26 cellular contexts compared by ENCODE assay signal in the genomic region with DNA sequence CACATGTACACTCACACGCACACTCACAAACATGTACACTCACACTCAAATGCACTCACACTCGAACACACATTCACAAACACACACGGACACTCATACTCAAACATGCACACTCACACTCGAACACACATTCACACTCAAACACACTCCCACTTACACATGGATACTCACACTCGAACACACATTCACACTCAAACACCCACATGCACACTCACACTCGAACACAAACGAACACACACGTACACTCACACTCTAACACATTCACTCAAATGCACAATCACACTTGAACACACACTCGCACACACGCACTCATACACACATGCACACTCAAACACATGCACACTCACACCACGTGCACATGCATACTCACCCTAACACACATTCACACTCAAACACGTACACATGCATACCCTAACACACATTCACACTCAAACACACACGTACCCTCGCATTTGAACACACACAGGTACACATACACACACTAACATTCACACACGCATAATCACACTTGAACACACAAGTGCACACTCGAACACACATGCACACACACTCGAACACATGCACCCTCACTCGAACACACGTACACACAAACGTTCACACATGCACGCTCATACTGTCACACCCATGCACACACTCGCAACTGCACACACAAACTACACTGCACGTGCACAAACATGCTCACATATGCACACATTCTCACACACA.
"Had no signal": no experiment of that assay in that cellular context is flagged by ENCODE, and none has a peak within 500 bp of the region (broad histone marks: within the 10 kb centered on the region; RNA-seq: fewer than 3 reads in every experiment).

No MANE protein-coding gene starts in this region.

- H3K4me1 Mint-ChIP-seq: activated CD4-positive, alpha-beta T cell treated with anti-CD3 and anti-CD28 coated beads, Interleukin-2, amount 10 ng/mL, durations not matched to agents 7 days and 5 days; naive B cell had no signal

- H3K27ac ChIP-seq: coronary artery, dorsolateral prefrontal cortex, pancreas, psoas muscle, testis, transverse colon, uterus had no signal

- H3K9me3 Mint-ChIP-seq: activated CD4-positive, alpha-beta T cell treated with anti-CD3 and anti-CD28 coated beads, Interleukin-2, amount 10 ng/mL, durations not matched to agents 7 days and 5 days; activated CD8-positive, alpha-beta T cell treated with anti-CD3 and anti-CD28 coated beads for 36 hours; activated naive CD4-positive, alpha-beta T cell treated with anti-CD3 and anti-CD28 coated beads, Interleukin-2, amount 50 U/mL, for 72 hours; activated T-cell treated with anti-CD3 and anti-CD28 coated beads, Interleukin-2, amount 50 U/mL, for 4 hours; activated T-helper 2 cell treated with anti-CD3 and anti-CD28 coated beads, Interferon-gamma antibody, Interleukin-2, Interleukin-4, amounts not matched to agents 10 μg/mL and 5 μg/mL and 100 μg/mL, durations not matched to agents 14 hours and 24 hours and 36 hours; nephron progenitor cell had no signal

- ATAC-seq: activated CD8-positive, alpha-beta T cell treated with anti-CD3 and anti-CD28 coated beads for 36 hours; activated naive CD4-positive, alpha-beta T cell treated with anti-CD3 and anti-CD28 coated beads, Interleukin-2, amount 50 U/mL, for 72 hours; activated T-cell treated with anti-CD3 and anti-CD28 coated beads, Interleukin-2, amount 50 U/mL, for 4 hours; left cardiac atrium; psoas muscle; stimulated activated naive CD8-positive, alpha-beta T cell treated with anti-CD3 and anti-CD28 coated beads, Interleukin-15, Interleukin-2, amounts not matched to agents 100 U/mL and 50 U/mL, for 24 hours had no signal

- FAIRE-seq: frontal cortex, islet of Langerhans, pancreas had no signal

- H3K36me3 Mint-ChIP-seq: activated naive CD4-positive, alpha-beta T cell treated with anti-CD3 and anti-CD28 coated beads, Interleukin-2, amount 50 U/mL, for 72 hours; naive B cell had no signal

- H3K4me3 Mint-ChIP-seq: activated CD4-positive, alpha-beta T cell treated with anti-CD3 and anti-CD28 coated beads, Interleukin-2, amount 10 ng/mL, durations not matched to agents 7 days and 5 days; activated CD8-positive, alpha-beta T cell treated with anti-CD3 and anti-CD28 coated beads for 36 hours; activated T-cell treated with anti-CD3 and anti-CD28 coated beads, Interleukin-2, amount 50 U/mL, for 4 hours; naive B cell; nephron progenitor cell had no signal

- H3K36me3 ChIP-seq: pancreas, transverse colon, uterus had no signal

- H3K4me3 ChIP-seq: coronary artery, dorsolateral prefrontal cortex, pancreas, psoas muscle, smooth muscle cell, testis, transverse colon, uterus had no signal

- DNase-seq: activated CD4-positive, alpha-beta T cell treated with anti-CD3 and anti-CD28 coated beads for 1 hour; activated CD4-positive, alpha-beta T cell treated with anti-CD3 and anti-CD28 coated beads, Interleukin-2, amount 10 ng/mL, durations not matched to agents 7 days and 5 days; activated CD8-positive, alpha-beta T cell treated with anti-CD3 and anti-CD28 coated beads for 36 hours; activated T-cell treated with anti-CD3 and anti-CD28 coated beads, Interleukin-2, amount 50 U/mL, for 4 hours; anterior cingulate cortex; cerebellar nuclear complex; dorsolateral prefrontal cortex; effector memory CD4-positive, alpha-beta T cell; glutamatergic neuron; left cardiac atrium; mammary epithelial cell; naive B cell; nephron progenitor cell; psoas muscle; stimulated activated naive CD8-positive, alpha-beta T cell treated with anti-CD3 and anti-CD28 coated beads, Interleukin-15, Interleukin-2, amounts not matched to agents 100 U/mL and 50 U/mL, for 24 hours; T-helper 2 cell; testis; transverse colon; uterus had no signal

- H3K4me1 ChIP-seq: pancreas, psoas muscle, testis, transverse colon, uterus had no signal

- H3K27me3 Mint-ChIP-seq: activated CD4-positive, alpha-beta T cell treated with anti-CD3 and anti-CD28 coated beads, Interleukin-2, amount 10 ng/mL, durations not matched to agents 7 days and 5 days had no signal

- H3K4me2 ChIP-seq: smooth muscle cell had no signal

- H3K27ac Mint-ChIP-seq: activated CD4-positive, alpha-beta T cell treated with anti-CD3 and anti-CD28 coated beads, Interleukin-2, amount 10 ng/mL, durations not matched to agents 7 days and 5 days; activated CD8-positive, alpha-beta T cell treated with anti-CD3 and anti-CD28 coated beads for 36 hours; activated naive CD4-positive, alpha-beta T cell treated with anti-CD3 and anti-CD28 coated beads, Interleukin-2, amount 50 U/mL, for 72 hours; activated T-helper 2 cell treated with anti-CD3 and anti-CD28 coated beads, Interferon-gamma antibody, Interleukin-2, Interleukin-4, amounts not matched to agents 10 μg/mL and 5 μg/mL and 100 μg/mL, durations not matched to agents 14 hours and 24 hours and 36 hours; naive B cell had no signal

- H3K9me3 ChIP-seq: pancreas, psoas muscle, testis, transverse colon, uterus had no signal

- H3K27me3 ChIP-seq: dorsolateral prefrontal cortex, pancreas, testis, transverse colon, uterus had no signal
